19 cellular contexts compared by ENCODE assay signal in the genomic region with DNA sequence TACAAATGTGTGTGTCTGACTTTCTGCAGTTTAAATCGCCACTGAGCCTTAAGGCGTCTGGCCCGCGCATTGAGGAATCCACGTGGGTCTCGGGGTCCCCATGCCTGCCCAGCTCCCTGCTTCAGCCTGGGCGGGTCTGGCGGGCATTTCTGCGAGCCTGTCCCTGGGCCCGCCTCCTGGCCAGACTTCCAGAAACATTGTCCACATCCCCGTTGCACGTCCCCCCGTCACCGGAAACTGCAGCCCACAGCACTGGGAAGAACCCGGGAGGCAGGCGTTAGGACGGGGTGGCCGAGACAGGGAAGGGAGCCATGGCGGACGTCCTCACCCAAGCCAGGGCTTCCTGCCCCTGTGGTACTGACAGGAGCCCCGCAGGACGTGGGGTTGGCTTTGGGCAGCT.
"Had no signal": no experiment of that assay in that cellular context is flagged by ENCODE, and none has a peak within 500 bp of the region (broad histone marks: within the 10 kb centered on the region; RNA-seq: fewer than 3 reads in every experiment).

No MANE protein-coding gene starts in this region.

- H3K27ac Mint-ChIP-seq: activated naive CD4-positive, alpha-beta T cell treated with anti-CD3 and anti-CD28 coated beads, Interleukin-2, amount 50 U/mL, for 72 hours; activated T-helper 1 cell treated with anti-CD3 and anti-CD28 coated beads, Interleukin-12 subunit alpha, Interleukin-12 subunit beta, Interleukin-2, Interleukin-4 antibody, amounts not matched to agents 30 ng/mL and 10 ng/mL and 1 ng/mL, durations not matched to agents 14 hours and 24 hours and 36 hours; stimulated activated effector memory CD8-positive, alpha-beta T cell treated with anti-CD3 and anti-CD28 coated beads, Interleukin-12 subunit alpha, Interleukin-12 subunit beta, amount 100 ng/mL, for 72 hours; type B pancreatic cell had no signal

- H3K27ac ChIP-seq: adrenal gland, breast epithelium, esophagus squamous epithelium, prostate gland, right atrium auricular region, SK-N-MC, testis had no signal

- H3K9me3 ChIP-seq: adrenal gland, breast epithelium, esophagus squamous epithelium, prostate gland, right atrium auricular region, testis had no signal

- ATAC-seq: activated naive CD4-positive, alpha-beta T cell treated with anti-CD3 and anti-CD28 coated beads, Interleukin-2, amount 50 U/mL, for 72 hours; stimulated activated effector memory CD8-positive, alpha-beta T cell treated with anti-CD3 and anti-CD28 coated beads, Interleukin-12 subunit alpha, Interleukin-12 subunit beta, amount 100 ng/mL, for 72 hours had no signal

- DNase-seq: activated CD4-positive, alpha-beta T cell treated with anti-CD3 and anti-CD28 coated beads for 4 hours; activated gamma-delta T cell treated with Interleukin-2 at 50 U/mL for 16 hours; dermis blood vessel endothelial cell; effector memory CD4-positive, alpha-beta T cell; esophagus squamous epithelium; midbrain; small intestine; stimulated activated CD4-positive, alpha-beta T cell treated with anti-CD3 and anti-CD28 coated beads, Interleukin-4, amount 100 ng/mL, for 1 hour; testis had no signal

- H3K9me3 Mint-ChIP-seq: activated naive CD4-positive, alpha-beta T cell treated with anti-CD3 and anti-CD28 coated beads, Interleukin-2, amount 50 U/mL, for 72 hours; activated T-helper 1 cell treated with anti-CD3 and anti-CD28 coated beads, Interleukin-12 subunit alpha, Interleukin-12 subunit beta, Interleukin-2, Interleukin-4 antibody, amounts not matched to agents 30 ng/mL and 10 ng/mL and 1 ng/mL, durations not matched to agents 14 hours and 24 hours and 36 hours; stimulated activated effector memory CD8-positive, alpha-beta T cell treated with anti-CD3 and anti-CD28 coated beads, Interleukin-12 subunit alpha, Interleukin-12 subunit beta, amount 100 ng/mL, for 72 hours; type B pancreatic cell had no signal

- H3K4me1 ChIP-seq: adrenal gland, breast epithelium, esophagus squamous epithelium, prostate gland, right atrium auricular region, testis had no signal

- H3K4me3 Mint-ChIP-seq: activated T-helper 1 cell treated with anti-CD3 and anti-CD28 coated beads, Interleukin-12 subunit alpha, Interleukin-12 subunit beta, Interleukin-2, Interleukin-4 antibody, amounts not matched to agents 30 ng/mL and 10 ng/mL and 1 ng/mL, durations not matched to agents 14 hours and 24 hours and 36 hours; stimulated activated effector memory CD8-positive, alpha-beta T cell treated with anti-CD3 and anti-CD28 coated beads, Interleukin-12 subunit alpha, Interleukin-12 subunit beta, amount 100 ng/mL, for 72 hours; type B pancreatic cell had no signal

- H3K4me3 ChIP-seq: adrenal gland, breast epithelium, esophagus squamous epithelium, lung, prostate gland, right atrium auricular region, SK-N-MC, testis had no signal

- H3K27me3 ChIP-seq: adrenal gland, right atrium auricular region, testis had no signal

- H3K4me1 Mint-ChIP-seq: stimulated activated effector memory CD8-positive, alpha-beta T cell treated with anti-CD3 and anti-CD28 coated beads, Interleukin-12 subunit alpha, Interleukin-12 subunit beta, amount 100 ng/mL, for 72 hours had no signal

- H3K36me3 Mint-ChIP-seq: activated naive CD4-positive, alpha-beta T cell treated with anti-CD3 and anti-CD28 coated beads, Interleukin-2, amount 50 U/mL, for 72 hours; stimulated activated effector memory CD8-positive, alpha-beta T cell treated with anti-CD3 and anti-CD28 coated beads, Interleukin-12 subunit alpha, Interleukin-12 subunit beta, amount 100 ng/mL, for 72 hours; type B pancreatic cell had no signal

- H3K36me3 ChIP-seq: adrenal gland, breast epithelium, esophagus squamous epithelium, prostate gland, right atrium auricular region had no signal
